ENCODE assay signal across 10 cellular contexts in the genomic region with DNA sequence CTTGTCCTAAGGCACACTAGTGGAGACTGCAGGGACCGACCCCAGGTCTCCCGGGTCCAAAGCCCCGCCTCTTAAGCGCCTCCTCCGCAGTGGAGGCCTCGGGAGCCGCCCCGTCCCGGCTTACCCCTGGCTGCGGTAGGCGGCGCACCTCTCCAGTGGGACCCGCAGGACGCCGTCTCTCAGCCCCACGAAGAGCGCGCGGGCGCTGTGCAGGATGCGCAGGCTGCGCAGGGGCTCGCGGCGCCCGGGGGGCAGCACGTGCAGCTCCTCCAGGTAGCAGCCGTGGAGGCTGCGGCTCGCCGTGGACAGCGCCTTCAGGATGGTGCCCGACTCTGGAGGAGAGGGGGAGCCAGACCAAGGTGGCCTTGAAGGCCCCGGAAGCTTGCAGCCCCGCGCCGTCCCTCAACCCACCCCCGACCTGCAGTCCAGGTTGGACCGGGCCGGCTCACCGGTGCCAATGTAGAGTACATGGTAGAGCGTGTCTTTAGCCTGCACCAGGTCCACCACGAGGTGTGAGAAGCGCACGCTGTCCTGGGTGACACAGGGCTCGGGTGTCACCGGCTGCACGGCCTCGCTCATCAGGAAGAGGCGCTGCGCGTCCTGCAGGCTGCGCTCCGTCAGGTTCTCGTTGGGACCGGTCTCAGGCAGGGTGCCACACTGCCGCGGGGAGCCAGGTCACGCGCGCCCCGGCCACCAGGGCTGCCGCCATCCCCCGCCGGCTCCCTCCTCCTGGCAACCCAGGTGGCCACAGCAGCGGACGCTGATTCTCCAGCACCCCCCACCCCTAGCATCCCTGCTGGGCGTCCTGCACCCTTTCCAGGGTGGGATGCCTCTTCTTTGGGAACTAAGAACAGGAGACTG.
DNase-seq lines count a peak whose midpoint lies in the region; ATAC-seq and TF ChIP-seq lines count a peak whose summit lies in the region.
"Had no signal": no experiment of that assay in that cellular context is flagged by ENCODE, and none has a peak within 500 bp of the region (broad histone marks: within the 10 kb centered on the region; RNA-seq: fewer than 3 reads in every experiment).

No MANE protein-coding gene starts in this region.

- peak; percentile 24 for TF ChIP-seq CTCF in retinal pigment epithelial cell (conservative IDR thresholded peaks at IDR 0.05; ENCODE audit: low read depth, low read length)

- H3K27me3 Mint-ChIP-seq in dendritic cell treated with granulocyte-macrophage colony-stimulating factor and Interleukin-4, amounts not matched to agents 40 ng/mL and 50 ng/mL, for 4 days: peaks cover 24% of the 10 kb centered on the region

- intact Hi-C loops in dendritic cell treated with granulocyte-macrophage colony-stimulating factor and Interleukin-4, amounts not matched to agents 40 ng/mL and 50 ng/mL, for 4 days (cut with micrococcal nuclease): no loop called here

- peak; percentile 33 for DNase-seq in NCI-H1436 (lab: John Stamatoyannopoulos, UW)
- no peak for DNase-seq in NCI-H1436 treated with DMSO at 0.1 percent for 48 hours (lab: John Stamatoyannopoulos, UW)
- DNase-seq in retinal pigment epithelial cell (ENCODE audit: low read depth): no peak
- DNase-seq in substantia nigra (lab: John Stamatoyannopoulos, UW): no peak
- DNase-seq: heart right ventricle had no signal

- TF ChIP-seq EP300 in Ishikawa (IDR thresholded peaks at IDR 0.05; ENCODE audit: borderline replicate concordance): no peak

- no peaks in the 10 kb centered on the region for H3K36me3 Mint-ChIP-seq in dendritic cell treated with granulocyte-macrophage colony-stimulating factor and Interleukin-4, amounts not matched to agents 40 ng/mL and 50 ng/mL, for 4 days (ENCODE audit: low read depth)

- no peak overlapping the region for H3K4me3 ChIP-seq in retinal pigment epithelial cell (ENCODE audit: low read length)
- H3K4me3 ChIP-seq: SK-N-MC had no signal

- no peaks in the 10 kb centered on the region for H3K9me3 Mint-ChIP-seq in dendritic cell treated with granulocyte-macrophage colony-stimulating factor and Interleukin-4, amounts not matched to agents 40 ng/mL and 50 ng/mL, for 4 days

- no peak overlapping the region for H3K27ac ChIP-seq in substantia nigra (ENCODE audit: low read depth, low read length, poor library complexity, severe bottlenecking)
- H3K27ac ChIP-seq: heart right ventricle, SK-N-MC had no signal

- H3K4me3 Mint-ChIP-seq in dendritic cell treated with granulocyte-macrophage colony-stimulating factor and Interleukin-4, amounts not matched to agents 40 ng/mL and 50 ng/mL, for 4 days: peak overlapping the region; percentile 30

- peak; percentile 36; the same call in 1 of the 2 replicates for TF ChIP-seq RAD21 in Ishikawa (IDR thresholded peaks at IDR 0.05; ENCODE audit: low read depth)

- H3K4me1 Mint-ChIP-seq in dendritic cell treated with granulocyte-macrophage colony-stimulating factor and Interleukin-4, amounts not matched to agents 40 ng/mL and 50 ng/mL, for 4 days (ENCODE audit: low read depth): peaks cover 9% of the 10 kb centered on the region

- no peak for ATAC-seq in HG03565 (IDR thresholded peaks at IDR 0.05; ENCODE audit: unreplicated experiment)
- no peak for ATAC-seq in HG03280 (IDR thresholded peaks at IDR 0.05; ENCODE audit: unreplicated experiment)

- H3K27ac Mint-ChIP-seq in dendritic cell treated with granulocyte-macrophage colony-stimulating factor and Interleukin-4, amounts not matched to agents 40 ng/mL and 50 ng/mL, for 4 days: no peak overlapping the region

TF ChIP-seq in Ishikawa, 13 proteins besides CTCF, POLR2A, EP300 and RAD21:
- TF ChIP-seq, protein P1, sequence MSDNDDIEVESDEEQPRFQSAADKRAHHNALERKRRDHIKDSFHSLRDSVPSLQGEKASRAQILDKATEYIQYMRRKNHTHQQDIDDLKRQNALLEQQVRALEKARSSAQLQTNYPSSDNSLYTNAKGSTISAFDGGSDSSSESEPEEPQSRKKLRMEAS (IDR thresholded peaks at IDR 0.05): peak; percentile 48; the same call in 1 of the 2 replicates
- no peak for TF ChIP-seq FOXM1 (IDR thresholded peaks at IDR 0.05; ENCODE audit: borderline replicate concordance, low read depth)
- TF ChIP-seq, protein P2, sequence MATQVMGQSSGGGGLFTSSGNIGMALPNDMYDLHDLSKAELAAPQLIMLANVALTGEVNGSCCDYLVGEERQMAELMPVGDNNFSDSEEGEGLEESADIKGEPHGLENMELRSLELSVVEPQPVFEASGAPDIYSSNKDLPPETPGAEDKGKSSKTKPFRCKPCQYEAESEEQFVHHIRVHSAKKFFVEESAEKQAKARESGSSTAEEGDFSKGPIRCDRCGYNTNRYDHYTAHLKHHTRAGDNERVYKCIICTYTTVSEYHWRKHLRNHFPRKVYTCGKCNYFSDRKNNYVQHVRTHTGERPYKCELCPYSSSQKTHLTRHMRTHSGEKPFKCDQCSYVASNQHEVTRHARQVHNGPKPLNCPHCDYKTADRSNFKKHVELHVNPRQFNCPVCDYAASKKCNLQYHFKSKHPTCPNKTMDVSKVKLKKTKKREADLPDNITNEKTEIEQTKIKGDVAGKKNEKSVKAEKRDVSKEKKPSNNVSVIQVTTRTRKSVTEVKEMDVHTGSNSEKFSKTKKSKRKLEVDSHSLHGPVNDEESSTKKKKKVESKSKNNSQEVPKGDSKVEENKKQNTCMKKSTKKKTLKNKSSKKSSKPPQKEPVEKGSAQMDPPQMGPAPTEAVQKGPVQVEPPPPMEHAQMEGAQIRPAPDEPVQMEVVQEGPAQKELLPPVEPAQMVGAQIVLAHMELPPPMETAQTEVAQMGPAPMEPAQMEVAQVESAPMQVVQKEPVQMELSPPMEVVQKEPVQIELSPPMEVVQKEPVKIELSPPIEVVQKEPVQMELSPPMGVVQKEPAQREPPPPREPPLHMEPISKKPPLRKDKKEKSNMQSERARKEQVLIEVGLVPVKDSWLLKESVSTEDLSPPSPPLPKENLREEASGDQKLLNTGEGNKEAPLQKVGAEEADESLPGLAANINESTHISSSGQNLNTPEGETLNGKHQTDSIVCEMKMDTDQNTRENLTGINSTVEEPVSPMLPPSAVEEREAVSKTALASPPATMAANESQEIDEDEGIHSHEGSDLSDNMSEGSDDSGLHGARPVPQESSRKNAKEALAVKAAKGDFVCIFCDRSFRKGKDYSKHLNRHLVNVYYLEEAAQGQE (IDR thresholded peaks at IDR 0.05; ENCODE audit: low read depth): peak; percentile 61
TF ChIP-seq in Ishikawa: peak in this region for 2.
